ENCODE assay signal across 1 cellular context in the genomic region with DNA sequence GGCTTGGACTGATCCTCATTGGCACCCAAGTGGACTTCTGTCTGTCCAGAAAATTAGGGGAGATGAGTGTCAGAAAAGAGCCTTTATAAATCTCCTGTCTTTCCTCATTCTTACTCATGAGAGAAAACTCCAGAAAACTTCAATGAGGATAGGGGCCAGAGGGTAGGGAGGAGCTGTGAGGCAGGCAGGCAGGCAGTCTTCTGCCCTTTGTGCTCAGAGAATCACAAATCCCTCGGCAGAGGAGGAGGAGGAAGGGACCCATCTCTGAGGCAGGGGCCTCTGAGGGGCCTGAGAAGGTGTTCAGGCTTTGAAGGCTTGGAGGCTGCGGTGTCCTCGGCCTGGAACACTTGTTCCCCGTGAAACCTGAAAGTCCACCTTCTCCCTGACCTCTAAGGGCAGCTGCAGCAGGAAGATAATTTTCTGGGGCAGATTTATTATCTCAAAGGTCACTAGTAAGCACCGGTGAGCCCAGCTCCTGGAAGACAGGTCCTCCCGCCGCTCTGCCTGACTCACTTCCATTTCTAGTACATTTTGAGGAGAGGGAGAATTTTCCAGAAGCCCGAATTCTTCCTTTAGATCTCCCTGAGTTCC.
TF ChIP-seq lines count a peak whose summit lies in the region.

No MANE protein-coding gene starts in this region.

TF ChIP-seq in K562, 482 proteins besides CTCF, POLR2A, EP300 and RAD21 (continued from another document):
- TF ChIP-seq, protein P1, sequence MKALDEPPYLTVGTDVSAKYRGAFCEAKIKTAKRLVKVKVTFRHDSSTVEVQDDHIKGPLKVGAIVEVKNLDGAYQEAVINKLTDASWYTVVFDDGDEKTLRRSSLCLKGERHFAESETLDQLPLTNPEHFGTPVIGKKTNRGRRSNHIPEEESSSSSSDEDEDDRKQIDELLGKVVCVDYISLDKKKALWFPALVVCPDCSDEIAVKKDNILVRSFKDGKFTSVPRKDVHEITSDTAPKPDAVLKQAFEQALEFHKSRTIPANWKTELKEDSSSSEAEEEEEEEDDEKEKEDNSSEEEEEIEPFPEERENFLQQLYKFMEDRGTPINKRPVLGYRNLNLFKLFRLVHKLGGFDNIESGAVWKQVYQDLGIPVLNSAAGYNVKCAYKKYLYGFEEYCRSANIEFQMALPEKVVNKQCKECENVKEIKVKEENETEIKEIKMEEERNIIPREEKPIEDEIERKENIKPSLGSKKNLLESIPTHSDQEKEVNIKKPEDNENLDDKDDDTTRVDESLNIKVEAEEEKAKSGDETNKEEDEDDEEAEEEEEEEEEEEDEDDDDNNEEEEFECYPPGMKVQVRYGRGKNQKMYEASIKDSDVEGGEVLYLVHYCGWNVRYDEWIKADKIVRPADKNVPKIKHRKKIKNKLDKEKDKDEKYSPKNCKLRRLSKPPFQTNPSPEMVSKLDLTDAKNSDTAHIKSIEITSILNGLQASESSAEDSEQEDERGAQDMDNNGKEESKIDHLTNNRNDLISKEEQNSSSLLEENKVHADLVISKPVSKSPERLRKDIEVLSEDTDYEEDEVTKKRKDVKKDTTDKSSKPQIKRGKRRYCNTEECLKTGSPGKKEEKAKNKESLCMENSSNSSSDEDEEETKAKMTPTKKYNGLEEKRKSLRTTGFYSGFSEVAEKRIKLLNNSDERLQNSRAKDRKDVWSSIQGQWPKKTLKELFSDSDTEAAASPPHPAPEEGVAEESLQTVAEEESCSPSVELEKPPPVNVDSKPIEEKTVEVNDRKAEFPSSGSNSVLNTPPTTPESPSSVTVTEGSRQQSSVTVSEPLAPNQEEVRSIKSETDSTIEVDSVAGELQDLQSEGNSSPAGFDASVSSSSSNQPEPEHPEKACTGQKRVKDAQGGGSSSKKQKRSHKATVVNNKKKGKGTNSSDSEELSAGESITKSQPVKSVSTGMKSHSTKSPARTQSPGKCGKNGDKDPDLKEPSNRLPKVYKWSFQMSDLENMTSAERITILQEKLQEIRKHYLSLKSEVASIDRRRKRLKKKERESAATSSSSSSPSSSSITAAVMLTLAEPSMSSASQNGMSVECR (CRISPR knock-in tag; IDR thresholded peaks at IDR 0.05), result no peak
- TF ChIP-seq SMARCE1 (IDR thresholded peaks at IDR 0.05) (peak; percentile 57; the same call in 1 of the 2 replicates), DPF2 (IDR thresholded peaks at IDR 0.05) (0 out of 2 replicates have a peak, but pooled peaks have one; percentile 28), GATA2 (CRISPR knock-in tag; IDR thresholded peaks at IDR 0.05) (no peak), ELF4 (CRISPR knock-in tag; IDR thresholded peaks at IDR 0.05) (no peak), CTBP1 (IDR thresholded peaks at IDR 0.05; ENCODE audit: borderline replicate concordance) (peak; percentile 26; the same call in 1 of the 2 replicates), ZZZ3 (IDR thresholded peaks at IDR 0.05) (no peak), CBFA2T2 (conservative IDR thresholded peaks at IDR 0.05) (peak; percentile 29; the same call in 1 of the 2 replicates), ESRRA (IDR thresholded peaks at IDR 0.05; ENCODE audit: borderline replicate concordance, low read depth) (peak; percentile 85), MEIS2 (IDR thresholded peaks at IDR 0.05; ENCODE audit: partially characterized antibody) (peak; percentile 65), TEAD4 (IDR thresholded peaks at IDR 0.05; ENCODE audit: low read length) (peak; percentile 54; the same call in 1 of the 2 replicates), TEAD4 (CRISPR knock-in tag; IDR thresholded peaks at IDR 0.05; ENCODE audit: borderline replicate concordance) (no peak), CCNT2 (IDR thresholded peaks at IDR 0.05; ENCODE audit: borderline replicate concordance, extremely low read depth, insufficient read length, low read depth, low read length) (peak; percentile 29), BMI1 (IDR thresholded peaks at IDR 0.05; ENCODE audit: low read length) (no peak), TAL1 (IDR thresholded peaks at IDR 0.05) (peak; percentile 62), FOXM1 (IDR thresholded peaks at IDR 0.05; ENCODE audit: low read depth) (no peak), FOXM1 (CRISPR knock-in tag; IDR thresholded peaks at IDR 0.05; ENCODE audit: low read depth) (no peak), NFATC3 (IDR thresholded peaks at IDR 0.05) (no peak), NR2C2 (CRISPR knock-in tag; IDR thresholded peaks at IDR 0.05) (no peak), NR2C2 (tag; IDR thresholded peaks at IDR 0.05) (peak; percentile 47; the same call in 1 of the 2 replicates), LCOR (CRISPR knock-in tag; IDR thresholded peaks at IDR 0.05) (no peak), POLR2B (IDR thresholded peaks at IDR 0.05; ENCODE audit: low read depth, partially characterized antibody) (no peak), RCOR1 (IDR thresholded peaks at IDR 0.05; ENCODE audit: borderline replicate concordance in 1 of 2, low read depth in 2 of 2, low read length in 2 of 2) (peak in 1 of 2 experiments; percentile 38; a peak in 1 of 4 replicates), TCF3 (CRISPR knock-in tag; IDR thresholded peaks at IDR 0.05) (peak; percentile 73)
- TF ChIP-seq, protein P2, sequence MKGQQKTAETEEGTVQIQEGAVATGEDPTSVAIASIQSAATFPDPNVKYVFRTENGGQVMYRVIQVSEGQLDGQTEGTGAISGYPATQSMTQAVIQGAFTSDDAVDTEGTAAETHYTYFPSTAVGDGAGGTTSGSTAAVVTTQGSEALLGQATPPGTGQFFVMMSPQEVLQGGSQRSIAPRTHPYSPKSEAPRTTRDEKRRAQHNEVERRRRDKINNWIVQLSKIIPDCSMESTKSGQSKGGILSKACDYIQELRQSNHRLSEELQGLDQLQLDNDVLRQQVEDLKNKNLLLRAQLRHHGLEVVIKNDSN (CRISPR knock-in tag; IDR thresholded peaks at IDR 0.05), result no peak
